26 cellular contexts compared by ENCODE assay signal in genomic region chr1:77275194-77275593, GRCh38. TPM values are rescaled to one million over a fixed set of nuclear protein-coding genes. Genes with fewer than 3 reads are reported as not detected.
"Had no signal": no experiment of that assay in that cellular context is flagged by ENCODE, and none has a peak within 500 bp of the region (broad histone marks: within the 10 kb centered on the region; RNA-seq: fewer than 3 reads in every experiment).

No MANE protein-coding gene starts in this region.

- H3K4me1 ChIP-seq: left lung, right atrium auricular region, right lobe of liver, tibial nerve, uterus had no signal

- H3K4me3 Mint-ChIP-seq: naive thymus-derived CD8-positive, alpha-beta T cell; nephron; neural crest cell; stimulated activated memory B cell treated with anti-CD40 and anti-IgM and Interleukin-4, amounts not matched to agents 10 μg/mL and 1 μg/mL and 100 μg/mL, for 72 hours; stimulated activated naive CD8-positive, alpha-beta T cell treated with anti-CD3 and anti-CD28 coated beads, Interleukin-15, amount 100 ng/mL, for 72 hours; type B pancreatic cell had no signal

- H3K4me3 ChIP-seq: left lung, lung, ovary, right atrium auricular region, right lobe of liver, smooth muscle cell, tibial nerve, uterus had no signal

- H3K36me3 ChIP-seq: left lung, neutrophil, ovary, right atrium auricular region, right lobe of liver, tibial nerve, uterus had no signal

- H3K27ac ChIP-seq: left lung, neutrophil, ovary, right atrium auricular region, right lobe of liver, tibial nerve, uterus had no signal

- DNase-seq: hippocampal formation; kidney; left colon; left lung; naive thymus-derived CD8-positive, alpha-beta T cell; occipital lobe; ovary; right lobe of liver; stimulated activated CD4-positive, alpha-beta T cell treated with anti-CD3 and anti-CD28 coated beads, Interleukin-1b, Interleukin-23, amount 100 ng/mL, for 48 hours; stimulated activated CD4-positive, alpha-beta T cell treated with anti-CD3 and anti-CD28 coated beads, Interleukin-2, amount 100 ng/mL, for 48 hours; stimulated activated CD4-positive, alpha-beta T cell treated with anti-CD3 and anti-CD28 coated beads, Interleukin-4, amount 100 ng/mL, for 4 hours; stimulated activated CD8-positive, alpha-beta memory T cell treated with anti-CD3 and anti-CD28 coated beads, Interleukin-4, amount 100 ng/mL, for 48 hours; stimulated activated naive CD4-positive, alpha-beta T cell treated with Interleukin-2 at 50 U/mL for 16 hours; stimulated activated naive CD8-positive, alpha-beta T cell treated with anti-CD3 and anti-CD28 coated beads, Interleukin-15, amount 100 ng/mL, for 72 hours; substantia nigra; uterus had no signal

- H3K4me2 ChIP-seq: smooth muscle cell had no signal

- H3K27me3 ChIP-seq: ovary, right atrium auricular region, right lobe of liver, tibial nerve, uterus had no signal

- ATAC-seq: left colon; left lung; naive thymus-derived CD8-positive, alpha-beta T cell; right lobe of liver; stimulated activated memory B cell treated with anti-CD40 and anti-IgM and Interleukin-4, amounts not matched to agents 10 μg/mL and 1 μg/mL and 100 μg/mL, for 72 hours; stimulated activated naive CD8-positive, alpha-beta T cell treated with anti-CD3 and anti-CD28 coated beads, Interleukin-15, amount 100 ng/mL, for 72 hours had no signal

- H3K27ac Mint-ChIP-seq: nephron; progenitor cell of endocrine pancreas; stimulated activated memory B cell treated with anti-CD40 and anti-IgM and Interleukin-4, amounts not matched to agents 10 μg/mL and 1 μg/mL and 100 μg/mL, for 72 hours; stimulated activated naive CD8-positive, alpha-beta T cell treated with anti-CD3 and anti-CD28 coated beads, Interleukin-15, amount 100 ng/mL, for 72 hours; type B pancreatic cell had no signal

- H3K36me3 Mint-ChIP-seq: naive thymus-derived CD8-positive, alpha-beta T cell; stimulated activated memory B cell treated with anti-CD40 and anti-IgM and Interleukin-4, amounts not matched to agents 10 μg/mL and 1 μg/mL and 100 μg/mL, for 72 hours; type B pancreatic cell had no signal

- H3K27me3 Mint-ChIP-seq: stimulated activated naive CD8-positive, alpha-beta T cell treated with anti-CD3 and anti-CD28 coated beads, Interleukin-15, amount 100 ng/mL, for 72 hours had no signal

- H3K4me1 Mint-ChIP-seq: nephron, neural crest cell had no signal

- H3K9me3 ChIP-seq: left lung, neutrophil, ovary, right atrium auricular region, right lobe of liver, tibial nerve, uterus had no signal

- H3K9me3 Mint-ChIP-seq: naive thymus-derived CD8-positive, alpha-beta T cell; nephron; neural crest cell; stimulated activated naive CD8-positive, alpha-beta T cell treated with anti-CD3 and anti-CD28 coated beads, Interleukin-15, amount 100 ng/mL, for 72 hours; type B pancreatic cell had no signal

RNA-seq across cellular contexts. Expression of gene AK5, which starts 6.6 kb away (rescaled TPM):
- total RNA-seq: smooth muscle cell had no signal
